20 cellular contexts compared by ENCODE assay signal in genomic region chr15:33108518-33108917, GRCh38.
"Had no signal": no experiment of that assay in that cellular context is flagged by ENCODE, and none has a peak within 500 bp of the region (broad histone marks: within the 10 kb centered on the region; RNA-seq: fewer than 3 reads in every experiment).

No MANE protein-coding gene starts in this region.

- DNase-seq: effector CD4-positive, alpha-beta T cell; heart left ventricle; hippocampal formation; kidney glomerular epithelial cell; mucosa of descending colon; naive thymus-derived CD8-positive, alpha-beta T cell; ovary; right cardiac atrium; spleen; stimulated activated CD4-positive, alpha-beta T cell treated with anti-CD3 and anti-CD28 coated beads, Interleukin-15, amount 100 ng/mL, for 24 hours; stimulated activated CD4-positive, alpha-beta T cell treated with anti-CD3 and anti-CD28 coated beads, Interleukin-1b, Interleukin-23, amount 100 ng/mL, for 48 hours; stimulated activated CD4-positive, alpha-beta T cell treated with anti-CD3 and anti-CD28 coated beads, Interleukin-4, amount 100 ng/mL, for 24 hours; stimulated activated naive CD8-positive, alpha-beta T cell treated with anti-CD3 and anti-CD28 coated beads, Interleukin-15, amount 100 ng/mL, for 72 hours; testis; upper lobe of right lung had no signal

- H3K9me3 ChIP-seq: heart left ventricle, mucosa of descending colon, ovary, spleen, testis, tibial nerve, upper lobe of right lung had no signal

- H3K4me1 Mint-ChIP-seq: neural crest cell; stimulated activated memory B cell treated with anti-CD40 and anti-IgM and Interleukin-4, amounts not matched to agents 10 μg/mL and 1 μg/mL and 100 μg/mL, for 72 hours had no signal

- H3K36me3 Mint-ChIP-seq: naive thymus-derived CD8-positive, alpha-beta T cell; stimulated activated memory B cell treated with anti-CD40 and anti-IgM and Interleukin-4, amounts not matched to agents 10 μg/mL and 1 μg/mL and 100 μg/mL, for 72 hours had no signal

- H3K27me3 Mint-ChIP-seq: naive thymus-derived CD8-positive, alpha-beta T cell; stimulated activated naive CD8-positive, alpha-beta T cell treated with anti-CD3 and anti-CD28 coated beads, Interleukin-15, amount 100 ng/mL, for 72 hours had no signal

- H3K27me3 ChIP-seq: heart left ventricle, ovary, spleen, testis, tibial nerve, upper lobe of right lung had no signal

- H3K4me1 ChIP-seq: testis, tibial nerve, upper lobe of right lung had no signal

- H3K4me3 ChIP-seq: coronary artery, heart left ventricle, mucosa of descending colon, ovary, spleen, testis, tibial nerve, upper lobe of right lung had no signal

- H3K27ac Mint-ChIP-seq: stimulated activated memory B cell treated with anti-CD40 and anti-IgM and Interleukin-4, amounts not matched to agents 10 μg/mL and 1 μg/mL and 100 μg/mL, for 72 hours; stimulated activated naive CD8-positive, alpha-beta T cell treated with anti-CD3 and anti-CD28 coated beads, Interleukin-15, amount 100 ng/mL, for 72 hours had no signal

- H3K36me3 ChIP-seq: heart left ventricle, ovary, spleen, tibial nerve, upper lobe of right lung had no signal

- H3K4me3 Mint-ChIP-seq: naive thymus-derived CD8-positive, alpha-beta T cell; neural crest cell; stimulated activated memory B cell treated with anti-CD40 and anti-IgM and Interleukin-4, amounts not matched to agents 10 μg/mL and 1 μg/mL and 100 μg/mL, for 72 hours; stimulated activated naive CD8-positive, alpha-beta T cell treated with anti-CD3 and anti-CD28 coated beads, Interleukin-15, amount 100 ng/mL, for 72 hours had no signal

- H3K27ac ChIP-seq: coronary artery, heart left ventricle, ovary, spleen, testis, tibial nerve, upper lobe of right lung had no signal

- H3K9me3 Mint-ChIP-seq: naive thymus-derived CD8-positive, alpha-beta T cell; stimulated activated memory B cell treated with anti-CD40 and anti-IgM and Interleukin-4, amounts not matched to agents 10 μg/mL and 1 μg/mL and 100 μg/mL, for 72 hours had no signal

- ATAC-seq: heart left ventricle; left lobe of liver; mucosa of descending colon; naive thymus-derived CD8-positive, alpha-beta T cell; right cardiac atrium; stimulated activated memory B cell treated with anti-CD40 and anti-IgM and Interleukin-4, amounts not matched to agents 10 μg/mL and 1 μg/mL and 100 μg/mL, for 72 hours; stimulated activated naive CD8-positive, alpha-beta T cell treated with anti-CD3 and anti-CD28 coated beads, Interleukin-15, amount 100 ng/mL, for 72 hours; upper lobe of right lung had no signal
